ENCODE assay signal across 34 cellular contexts in the genomic region with DNA sequence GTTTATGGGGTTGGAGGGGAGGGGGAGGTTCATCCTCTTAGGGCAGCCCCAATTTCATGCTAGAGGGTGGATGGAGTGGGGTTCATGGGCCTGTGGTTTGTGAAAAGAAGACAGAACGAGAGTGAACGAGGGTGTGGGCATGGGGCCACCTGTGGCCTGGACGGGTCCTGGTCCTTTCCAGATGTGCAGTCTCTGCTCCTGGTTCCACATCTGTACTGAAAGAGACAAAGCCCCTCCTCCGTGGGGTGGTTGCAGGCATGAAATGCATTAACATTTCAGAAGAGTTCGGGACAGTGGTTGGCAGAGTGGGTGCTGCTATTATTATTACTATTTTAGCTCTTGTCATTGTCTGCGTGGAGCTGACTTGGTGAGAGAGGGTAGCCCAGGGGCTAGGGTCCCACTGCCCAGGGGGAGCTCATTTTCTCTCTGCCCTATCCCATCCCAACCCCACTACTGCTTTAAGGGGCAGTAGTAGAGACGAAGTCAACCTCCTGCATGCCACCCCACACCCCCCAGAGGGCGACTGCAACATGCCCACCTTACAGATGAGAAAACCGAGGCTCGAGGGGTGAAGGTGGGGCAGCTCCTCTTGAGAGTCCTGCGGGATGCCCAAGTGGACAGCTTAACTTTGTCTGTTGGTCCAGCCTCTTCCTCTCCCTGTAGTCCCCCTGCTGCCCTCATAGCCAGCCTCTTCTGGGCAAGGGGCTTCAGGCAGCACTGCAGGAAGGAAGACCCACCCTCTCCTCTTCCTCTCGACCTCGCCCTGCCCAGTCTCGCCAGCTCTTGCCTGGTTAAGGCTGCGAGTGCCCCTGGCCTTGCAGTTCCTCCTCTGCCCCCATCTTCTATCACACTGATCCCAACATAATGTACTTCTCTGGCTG. TPM values are rescaled to one million over a fixed set of nuclear protein-coding genes. Genes with fewer than 3 reads are reported as not detected.
"Had no signal": no experiment of that assay in that cellular context is flagged by ENCODE, and none has a peak within 500 bp of the region (broad histone marks: within the 10 kb centered on the region; RNA-seq: fewer than 3 reads in every experiment).

No MANE protein-coding gene starts in this region.

- DNase-seq: activated B cell treated with CpG ODN at 0.5 μM for 24 hours; activated CD4-positive, alpha-beta T cell treated with anti-CD3 and anti-CD28 coated beads, Interleukin-2, amount 50 U/mL, for 4 hours; activated CD8-positive, alpha-beta memory T cell treated with anti-CD3 and anti-CD28 coated beads, Interleukin-2, amount 50 U/mL, for 4 hours; activated gamma-delta T cell treated with Interleukin-2 at 50 U/mL for 16 hours; activated T-cell treated with anti-CD3 and anti-CD28 coated beads, Interleukin-2, amount 50 U/mL, for 24 hours; amniotic stem cell; brain microvascular endothelial cell; cortex of kidney; effector memory CD8-positive, alpha-beta T cell; erythroblast; gastrocnemius medialis; glutamatergic neuron; islet precursor cell; left ventricle myocardium inferior; naive B cell; occipital lobe; stimulated activated CD4-positive, alpha-beta T cell treated with anti-CD3 and anti-CD28 coated beads, Interleukin-4, amount 100 ng/mL, for 24 hours; T-cell; trophoblast cell; uterus had no signal

- H3K36me3 Mint-ChIP-seq: mesothelial cell of epicardium; naive B cell; stimulated activated effector memory CD8-positive, alpha-beta T cell treated with anti-CD3 and anti-CD28 coated beads, Interleukin-12 subunit alpha, Interleukin-12 subunit beta, amount 100 ng/mL, for 72 hours; T-cell had no signal

- H3K4me1 Mint-ChIP-seq: activated B cell treated with CpG ODN at 0.5 μM for 24 hours, mesothelial cell of epicardium had no signal

- H3K4me3 Mint-ChIP-seq: activated B cell treated with CpG ODN at 0.5 μM for 24 hours; activated T-cell treated with anti-CD3 and anti-CD28 coated beads, Interleukin-2, amount 50 U/mL, for 24 hours; effector memory CD8-positive, alpha-beta T cell; mesothelial cell of epicardium; naive B cell; stimulated activated effector memory CD8-positive, alpha-beta T cell treated with anti-CD3 and anti-CD28 coated beads, Interleukin-12 subunit alpha, Interleukin-12 subunit beta, amount 100 ng/mL, for 72 hours; stimulated activated naive CD8-positive, alpha-beta T cell treated with anti-CD3 and anti-CD28 coated beads, Interleukin-15, Interleukin-2, amounts not matched to agents 100 ng/mL and 50 ng/mL, for 24 hours; T-cell; T-helper 2 cell treated with Interferon-gamma antibody and Interleukin-4, amounts not matched to agents 5 μg/mL and 100 μg/mL, for 36 hours had no signal

- ATAC-seq: effector memory CD8-positive, alpha-beta T cell; gastrocnemius medialis; sciatic nerve; stimulated activated effector memory CD8-positive, alpha-beta T cell treated with anti-CD3 and anti-CD28 coated beads, Interleukin-12 subunit alpha, Interleukin-12 subunit beta, amount 100 ng/mL, for 72 hours; T-cell had no signal

- H3K9me3 ChIP-seq: gastrocnemius medialis, left ventricle myocardium inferior, thoracic aorta, uterus had no signal

- H3K27me3 Mint-ChIP-seq: activated B cell treated with CpG ODN at 0.5 μM for 24 hours; activated T-cell treated with anti-CD3 and anti-CD28 coated beads, Interleukin-2, amount 50 U/mL, for 24 hours; stimulated activated naive CD8-positive, alpha-beta T cell treated with anti-CD3 and anti-CD28 coated beads, Interleukin-15, Interleukin-2, amounts not matched to agents 100 ng/mL and 50 ng/mL, for 24 hours; T-cell had no signal

- H3K9me3 Mint-ChIP-seq: activated B cell treated with CpG ODN at 0.5 μM for 24 hours; activated T-cell treated with anti-CD3 and anti-CD28 coated beads, Interleukin-2, amount 50 U/mL, for 24 hours; effector memory CD8-positive, alpha-beta T cell; mesothelial cell of epicardium; stimulated activated effector memory CD8-positive, alpha-beta T cell treated with anti-CD3 and anti-CD28 coated beads, Interleukin-12 subunit alpha, Interleukin-12 subunit beta, amount 100 ng/mL, for 72 hours; stimulated activated naive CD8-positive, alpha-beta T cell treated with anti-CD3 and anti-CD28 coated beads, Interleukin-15, Interleukin-2, amounts not matched to agents 100 ng/mL and 50 ng/mL, for 24 hours; T-cell; T-helper 2 cell treated with Interferon-gamma antibody and Interleukin-4, amounts not matched to agents 5 μg/mL and 100 μg/mL, for 36 hours had no signal

- H3K27ac Mint-ChIP-seq: activated B cell treated with CpG ODN at 0.5 μM for 24 hours; activated T-cell treated with anti-CD3 and anti-CD28 coated beads, Interleukin-2, amount 50 U/mL, for 24 hours; effector memory CD8-positive, alpha-beta T cell; mesothelial cell of epicardium; progenitor cell of endocrine pancreas; stimulated activated effector memory CD8-positive, alpha-beta T cell treated with anti-CD3 and anti-CD28 coated beads, Interleukin-12 subunit alpha, Interleukin-12 subunit beta, amount 100 ng/mL, for 72 hours; stimulated activated naive CD8-positive, alpha-beta T cell treated with anti-CD3 and anti-CD28 coated beads, Interleukin-15, Interleukin-2, amounts not matched to agents 100 ng/mL and 50 ng/mL, for 24 hours; T-helper 2 cell treated with Interferon-gamma antibody and Interleukin-4, amounts not matched to agents 5 μg/mL and 100 μg/mL, for 36 hours had no signal

RNA-seq across cellular contexts. Expression of gene BPIFB2, which starts 8.4 kb away (rescaled TPM):
- total RNA-seq: activated B cell treated with CpG ODN at 0.5 μM for 24 hours; activated CD8-positive, alpha-beta memory T cell treated with anti-CD3 and anti-CD28 coated beads for 36 hours; astrocyte; cardiac septum; cerebellum; gastrocnemius medialis; left ventricle myocardium inferior; mesothelial cell of epicardium; progenitor cell of endocrine pancreas; renal cortical epithelial cell; sciatic nerve; subcutaneous adipose tissue; thoracic aorta; uterus had no signal

RNA-seq across cellular contexts. Expression of gene SUN5, which starts 11.7 kb away (rescaled TPM):
- total RNA-seq: activated B cell treated with CpG ODN at 0.5 μM for 24 hours; activated CD8-positive, alpha-beta memory T cell treated with anti-CD3 and anti-CD28 coated beads for 36 hours; astrocyte; cardiac septum; cerebellum; gastrocnemius medialis; left ventricle myocardium inferior; lung; mesothelial cell of epicardium; occipital lobe; progenitor cell of endocrine pancreas; renal cortical epithelial cell; sciatic nerve; subcutaneous adipose tissue; T-cell; thoracic aorta; uterus had no signal

RNA-seq across cellular contexts. Expression of gene BPIFB6, which starts 15.5 kb away (rescaled TPM):
- total RNA-seq: activated B cell treated with CpG ODN at 0.5 μM for 24 hours; activated CD8-positive, alpha-beta memory T cell treated with anti-CD3 and anti-CD28 coated beads for 36 hours; astrocyte; cardiac septum; cerebellum; gastrocnemius medialis; left ventricle myocardium inferior; lung; mesothelial cell of epicardium; occipital lobe; progenitor cell of endocrine pancreas; renal cortical epithelial cell; sciatic nerve; subcutaneous adipose tissue; T-cell; thoracic aorta; uterus had no signal

RNA-seq across cellular contexts. Expression of gene BPIFB3, which starts 37.8 kb away (rescaled TPM):
- total RNA-seq: activated B cell treated with CpG ODN at 0.5 μM for 24 hours; activated CD8-positive, alpha-beta memory T cell treated with anti-CD3 and anti-CD28 coated beads for 36 hours; astrocyte; cardiac septum; cerebellum; gastrocnemius medialis; left ventricle myocardium inferior; lung; mesothelial cell of epicardium; occipital lobe; progenitor cell of endocrine pancreas; renal cortical epithelial cell; sciatic nerve; subcutaneous adipose tissue; T-cell; thoracic aorta; uterus had no signal
